34 cellular contexts compared by ENCODE assay signal in the genomic region with DNA sequence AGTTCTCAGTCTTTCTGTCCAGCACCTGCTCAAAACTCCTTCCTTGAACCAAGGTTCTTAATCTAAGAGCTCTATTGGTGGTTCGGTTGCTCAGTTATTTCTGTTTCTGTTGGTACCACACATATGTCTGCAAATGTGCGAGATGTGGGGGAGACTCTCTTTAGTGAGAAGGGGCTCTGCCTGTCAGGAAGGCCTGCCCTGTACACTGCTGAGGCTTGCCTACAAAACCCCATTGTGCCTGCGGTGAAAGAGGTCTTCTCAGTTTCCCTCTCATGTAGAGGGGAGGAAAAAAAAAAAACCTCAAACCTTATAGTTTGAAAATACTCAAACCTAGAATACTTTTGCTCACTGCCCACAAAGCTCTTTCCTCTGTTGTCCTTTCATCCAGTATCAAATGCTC.
"Had no signal": no experiment of that assay in that cellular context is flagged by ENCODE, and none has a peak within 500 bp of the region (broad histone marks: within the 10 kb centered on the region; RNA-seq: fewer than 3 reads in every experiment).

No MANE protein-coding gene starts in this region.

- H3K9ac ChIP-seq: KMS-11 had no signal

- H3K4me3 ChIP-seq: MG63 had no signal

- H3K27ac ChIP-seq: KMS-11 had no signal

- H3K4me2 ChIP-seq: KMS-11 had no signal

- DNase-seq: Karpas-422, Kasumi-1, KG1, MG63, MM.1S, NCI-H1048, NCI-H1092, NCI-H1092 treated with DMSO at 0.1 percent for 48 hours, NCI-H1105, NCI-H1417, NCI-H1417 treated with DMSO at 0.1 percent for 48 hours, NCI-H1436, NCI-H1436 treated with DMSO at 0.1 percent for 48 hours, NCI-H146, NCI-H1694, NCI-H1694 treated with DMSO at 0.1 percent for 48 hours, NCI-H187, NCI-H187 treated with DMSO at 0.1 percent for 48 hours, NCI-H1930, NCI-H2029, NCI-H2029 treated with DMSO at 0.1 percent for 48 hours, NCI-H2081, NCI-H2081 treated with DMSO at 0.1 percent for 48 hours, NCI-H2107, NCI-H2171, NCI-H2171 treated with DMSO at 0.1 percent for 48 hours, NCI-H2227 treated with DMSO at 0.1 percent for 48 hours, NCI-H226, NCI-H345, NCI-H446, NCI-H446 treated with DMSO at 0.1 percent for 48 hours, NCI-H510A, NCI-H510A treated with DMSO at 0.1 percent for 48 hours had no signal

- H3K36me3 ChIP-seq: MG63 had no signal

- H3K27me3 ChIP-seq: MG63 had no signal

- H3K9me3 ChIP-seq: MG63 had no signal
